9 cellular contexts compared by ENCODE assay signal in the genomic region with DNA sequence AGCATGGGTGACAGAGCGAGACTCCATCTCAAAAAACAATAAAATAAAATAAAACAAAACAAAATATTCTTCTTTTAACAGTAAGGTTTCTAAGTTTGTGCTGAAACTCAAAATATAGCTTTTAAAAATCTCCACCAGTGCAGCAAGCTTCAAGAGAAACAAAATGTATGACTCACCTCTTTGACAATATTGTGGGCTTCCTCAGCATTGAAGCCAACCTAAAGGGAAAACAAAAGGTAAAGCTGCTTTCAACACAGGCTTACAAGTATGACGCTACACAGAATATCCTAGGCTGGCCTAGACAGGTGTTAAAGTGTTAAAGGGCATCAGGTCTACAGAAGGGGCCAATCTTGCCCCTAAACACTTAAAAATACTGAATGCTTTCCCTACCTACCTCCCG. TPM values are rescaled to one million over a fixed set of nuclear protein-coding genes. Genes with fewer than 3 reads are reported as not detected.
DNase-seq lines count a peak whose midpoint lies in the region; TF ChIP-seq lines count a peak whose summit lies in the region.
"Had no signal": no experiment of that assay in that cellular context is flagged by ENCODE, and none has a peak within 500 bp of the region (broad histone marks: within the 10 kb centered on the region; RNA-seq: fewer than 3 reads in every experiment).

No MANE protein-coding gene starts in this region.

- H3K27me3 Mint-ChIP-seq in MCF 10A (ENCODE audit: insufficient read depth, unreplicated experiment) (peaks cover 33% of the 10 kb centered on the region), mesothelial cell of epicardium (ENCODE audit: low read depth) (no peaks in the 10 kb centered on the region)

- no peaks in the 10 kb centered on the region for H3K27me3 ChIP-seq in Karpas-422 (ENCODE audit: low read length)

- CTCF ChIA-PET in MCF 10A (lab: Yijun Ruan, JAX), result no interaction called here

- H3K27ac ChIP-seq in Karpas-422 (ENCODE audit: low read length), result 0 out of 2 replicates have a peak overlapping the region, but pooled peaks have one; percentile 42
- H3K27ac ChIP-seq: SK-N-MC had no signal

- no peak overlapping the region for H2AFZ ChIP-seq in Karpas-422 (ENCODE audit: low read length)

- TF ChIP-seq CTCF in AG10803 (conservative IDR thresholded peaks at IDR 0.05; ENCODE audit: low read length) (no peak), MCF 10A (IDR thresholded peaks at IDR 0.05; ENCODE audit: unreplicated experiment) (no peak), mesothelial cell of epicardium (IDR thresholded peaks at IDR 0.05; ENCODE audit: unreplicated experiment) (no peak)

- H3K79me2 ChIP-seq in Karpas-422 (ENCODE audit: low read length), result peaks cover 8% of the 10 kb centered on the region; the same call in 1 of the 2 replicates

- DNase-seq in AG10803 (ENCODE audit: low read depth) (no peak), Karpas-422 (no peak), MCF 10A (ENCODE audit: unreplicated experiment) (peak; percentile 49), mesothelial cell of epicardium (ENCODE audit: low spot score in 2 of 2, unreplicated experiment in 2 of 2) (no peak), NOMO-1 treated with DMSO at 0.1 percent for 48 hours (lab: John Stamatoyannopoulos, UW; ENCODE audit: unreplicated experiment) (no peak), NCI-H2171 treated with DMSO at 0.1 percent for 48 hours (lab: John Stamatoyannopoulos, UW) (no peak), SHP77 treated with DMSO at 0.1 percent for 48 hours (lab: John Stamatoyannopoulos, UW) (no peak), foreskin melanocyte (no peak)

- H3K36me3 Mint-ChIP-seq in MCF 10A (ENCODE audit: insufficient read depth, unreplicated experiment) (peaks cover 5% of the 10 kb centered on the region), mesothelial cell of epicardium (peaks cover 2% of the 10 kb centered on the region)

- no peaks in the 10 kb centered on the region for H3K9me2 ChIP-seq in Karpas-422 (replicated peaks; ENCODE audit: insufficient read depth, low read length)

- H3K4me2 ChIP-seq in Karpas-422 (ENCODE audit: low read depth, low read length, poor library complexity, severe bottlenecking), result peak overlapping the region; percentile 88

- peak overlapping the region; percentile 77 for H3K9ac ChIP-seq in Karpas-422 (ENCODE audit: low read length)

- no peaks in the 10 kb centered on the region for H3K4me1 Mint-ChIP-seq in MCF 10A (ENCODE audit: insufficient read depth, unreplicated experiment)
- H3K4me1 Mint-ChIP-seq in mesothelial cell of epicardium, result peaks cover 3% of the 10 kb centered on the region

- H4K20me1 ChIP-seq in Karpas-422 (ENCODE audit: insufficient read depth, low read depth, low read length), result no peaks in the 10 kb centered on the region

- POLR2A ChIA-PET in MCF 10A (lab: Yijun Ruan, JAX), result no interaction called here

- no peaks in the 10 kb centered on the region for H3K9me3 Mint-ChIP-seq in MCF 10A (ENCODE audit: unreplicated experiment)
- H3K9me3 Mint-ChIP-seq in mesothelial cell of epicardium, result peaks cover 9% of the 10 kb centered on the region

- no TSS peak for BruUV-seq in MCF 10A (replicated peaks; lab: Mats Ljungman, UMichigan)

- H3K4me3 Mint-ChIP-seq in MCF 10A (ENCODE audit: unreplicated experiment), result peak overlapping the region; percentile 75
- peak overlapping the region; percentile 80 for H3K4me3 Mint-ChIP-seq in mesothelial cell of epicardium

- H3K36me3 ChIP-seq in Karpas-422 (ENCODE audit: insufficient read depth, low read length), result no peaks in the 10 kb centered on the region; the same call in 1 of the 2 replicates

- H3K27ac Mint-ChIP-seq in MCF 10A (ENCODE audit: low read depth, unreplicated experiment) (no peak overlapping the region), mesothelial cell of epicardium (peak overlapping the region; percentile 3)

- peaks cover 16% of the 10 kb centered on the region for H3K4me1 ChIP-seq in Karpas-422 (ENCODE audit: low read length)

- H3K9me3 ChIP-seq in Karpas-422 (ENCODE audit: low read length), result no peaks in the 10 kb centered on the region

- H3K4me3 ChIP-seq in AG10803 (ENCODE audit: low read length) (peak overlapping the region; percentile 13), Karpas-422 (ENCODE audit: low read length) (peak overlapping the region; percentile 82)
- H3K4me3 ChIP-seq: SK-N-MC had no signal

- intact Hi-C loops in MCF 10A (cut with micrococcal nuclease), result no loop called here

RNA-seq across cellular contexts. Expression of a gene that starts 1.2 kb away (rescaled TPM):
- total RNA-seq in Karpas-422 (2014; rRNA removed; shearing (Covaris generic); ENCODE audit: low replicate concordance), result 22.5 and 33.5 TPM in 2 replicates
- total RNA-seq in MCF 10A (2022), result 19.3 and 30.5 TPM in 2 replicates
- total RNA-seq in mesothelial cell of epicardium, result 10.6 to 13.0 TPM (median 10.8 TPM) in 3 replicates
